Comparison of ENCODE assay signal across 30 cellular contexts in genomic region chr13:92849381-92849780, GRCh38.
"Had no signal": no experiment of that assay in that cellular context is flagged by ENCODE, and none has a peak within 500 bp of the region (broad histone marks: within the 10 kb centered on the region; RNA-seq: fewer than 3 reads in every experiment).

No MANE protein-coding gene starts in this region.

- H3K4me3 ChIP-seq: left lung, lower lobe of right lung, neural progenitor cell, psoas muscle, right atrium auricular region, right lobe of liver, smooth muscle cell, transverse colon, upper lobe of left lung, vagina had no signal

- H3K27ac ChIP-seq: left lung, lower lobe of right lung, neural progenitor cell, neutrophil, parathyroid adenoma, psoas muscle, right atrium auricular region, right lobe of liver, transverse colon, upper lobe of left lung, vagina had no signal

- ATAC-seq: left colon; left lung; lower lobe of right lung; naive thymus-derived CD8-positive, alpha-beta T cell; psoas muscle; right lobe of liver; stimulated activated memory B cell treated with anti-CD40 and anti-IgM and Interleukin-4, amounts not matched to agents 10 μg/mL and 1 μg/mL and 100 μg/mL, for 72 hours; stimulated activated naive CD8-positive, alpha-beta T cell treated with anti-CD3 and anti-CD28 coated beads, Interleukin-15, amount 100 ng/mL, for 72 hours had no signal

- DNase-seq: hypothalamus; immature natural killer cell; kidney; left colon; left lung; lower lobe of right lung; mammary epithelial cell; mesenchymal stem cell; naive thymus-derived CD8-positive, alpha-beta T cell; nephron progenitor cell; occipital lobe; psoas muscle; right lobe of liver; stimulated activated CD4-positive, alpha-beta T cell treated with anti-CD3 and anti-CD28 coated beads, Interleukin-1b, Interleukin-23, amount 100 ng/mL, for 48 hours; stimulated activated CD4-positive, alpha-beta T cell treated with anti-CD3 and anti-CD28 coated beads, Interleukin-2, amount 100 ng/mL, for 48 hours; stimulated activated CD4-positive, alpha-beta T cell treated with anti-CD3 and anti-CD28 coated beads, Interleukin-4, amount 100 ng/mL, for 4 hours; stimulated activated CD8-positive, alpha-beta memory T cell treated with anti-CD3 and anti-CD28 coated beads, Interleukin-4, amount 100 ng/mL, for 48 hours; stimulated activated naive CD4-positive, alpha-beta T cell treated with Interleukin-2 at 50 U/mL for 16 hours; stimulated activated naive CD8-positive, alpha-beta T cell treated with anti-CD3 and anti-CD28 coated beads, Interleukin-15, amount 100 ng/mL, for 72 hours; substantia nigra; transverse colon; upper lobe of left lung had no signal

- H3K27ac Mint-ChIP-seq: immature natural killer cell; naive thymus-derived CD8-positive, alpha-beta T cell; nephron progenitor cell; neural progenitor cell; stimulated activated memory B cell treated with anti-CD40 and anti-IgM and Interleukin-4, amounts not matched to agents 10 μg/mL and 1 μg/mL and 100 μg/mL, for 72 hours had no signal

- H3K9me3 ChIP-seq: left lung, lower lobe of right lung, neutrophil, psoas muscle, right atrium auricular region, right lobe of liver, transverse colon, upper lobe of left lung, vagina had no signal

- H3K27me3 Mint-ChIP-seq: naive thymus-derived CD8-positive, alpha-beta T cell; stimulated activated memory B cell treated with anti-CD40 and anti-IgM and Interleukin-4, amounts not matched to agents 10 μg/mL and 1 μg/mL and 100 μg/mL, for 72 hours; stimulated activated naive CD8-positive, alpha-beta T cell treated with anti-CD3 and anti-CD28 coated beads, Interleukin-15, amount 100 ng/mL, for 72 hours had no signal

- FAIRE-seq: islet of Langerhans, kidney had no signal

- H3K36me3 Mint-ChIP-seq: immature natural killer cell; naive thymus-derived CD8-positive, alpha-beta T cell; neural progenitor cell; stimulated activated memory B cell treated with anti-CD40 and anti-IgM and Interleukin-4, amounts not matched to agents 10 μg/mL and 1 μg/mL and 100 μg/mL, for 72 hours had no signal

- H3K4me1 ChIP-seq: left lung, lower lobe of right lung, neural progenitor cell, parathyroid adenoma, psoas muscle, right atrium auricular region, right lobe of liver, transverse colon, upper lobe of left lung, vagina had no signal

- H3K4me3 Mint-ChIP-seq: immature natural killer cell; naive thymus-derived CD8-positive, alpha-beta T cell; nephron progenitor cell; neural progenitor cell; stimulated activated memory B cell treated with anti-CD40 and anti-IgM and Interleukin-4, amounts not matched to agents 10 μg/mL and 1 μg/mL and 100 μg/mL, for 72 hours; stimulated activated naive CD8-positive, alpha-beta T cell treated with anti-CD3 and anti-CD28 coated beads, Interleukin-15, amount 100 ng/mL, for 72 hours had no signal

- H3K9me3 Mint-ChIP-seq: nephron progenitor cell; neural progenitor cell; stimulated activated memory B cell treated with anti-CD40 and anti-IgM and Interleukin-4, amounts not matched to agents 10 μg/mL and 1 μg/mL and 100 μg/mL, for 72 hours had no signal

- H3K36me3 ChIP-seq: left lung, lower lobe of right lung, neural progenitor cell, neutrophil, right atrium auricular region, right lobe of liver, transverse colon, upper lobe of left lung, vagina had no signal

- H3K27me3 ChIP-seq: left lung, neural progenitor cell, neutrophil, right atrium auricular region, right lobe of liver, transverse colon, upper lobe of left lung, vagina had no signal

- H3K4me1 Mint-ChIP-seq: immature natural killer cell; naive thymus-derived CD8-positive, alpha-beta T cell; nephron progenitor cell; neural progenitor cell; stimulated activated memory B cell treated with anti-CD40 and anti-IgM and Interleukin-4, amounts not matched to agents 10 μg/mL and 1 μg/mL and 100 μg/mL, for 72 hours; stimulated activated naive CD8-positive, alpha-beta T cell treated with anti-CD3 and anti-CD28 coated beads, Interleukin-15, amount 100 ng/mL, for 72 hours had no signal
